Comparison of ENCODE assay signal across 8 cellular contexts in genomic region chr2:63698825-63699548, GRCh38.
DNase-seq lines count a peak whose midpoint lies in the region; ATAC-seq and TF ChIP-seq lines count a peak whose summit lies in the region.

No MANE protein-coding gene starts in this region.

- H3K4me2 ChIP-seq in mesendoderm (ENCODE audit: low read length): no peak overlapping the region

- WGBS in mesendoderm (ENCODE audit: extremely low coverage, insufficient coverage, low lambda C conversion rate): no CpG with 5 or more reads among the region's 6 CpGs

- no peaks in the 10 kb centered on the region for H3K9me3 ChIP-seq in CD4-positive, CD25-positive, alpha-beta regulatory T cell (ENCODE audit: control insufficient read depth in 2 of 2, low read length in 2 of 2)
- H3K9me3 ChIP-seq in vagina: no peaks in the 10 kb centered on the region

- no peak overlapping the region for H3K23ac ChIP-seq in mesendoderm (ENCODE audit: low read length)

- H3K4me1 Mint-ChIP-seq in CD4-positive, CD25-positive, alpha-beta regulatory T cell: peaks cover 0 to 5% (median 0%) of the 10 kb centered on the region in 4 donors
- H3K4me1 Mint-ChIP-seq in endothelial cell (ENCODE audit: unreplicated experiment): peaks cover 6% of the 10 kb centered on the region

- no peaks in the 10 kb centered on the region for H3K4me1 ChIP-seq in CD4-positive, CD25-positive, alpha-beta regulatory T cell (ENCODE audit: control insufficient read depth, insufficient read depth, low read length, poor library complexity, severe bottlenecking)
- H3K4me1 ChIP-seq in mesendoderm (ENCODE audit: control insufficient read depth, low read depth, low read length) (peaks cover 2% of the 10 kb centered on the region), vagina (peaks cover 9% of the 10 kb centered on the region)

- H3K56ac ChIP-seq in mesendoderm (ENCODE audit: low read length): peak overlapping the region; percentile 38

- H3K27me3 ChIP-seq in CD4-positive, CD25-positive, alpha-beta regulatory T cell (ENCODE audit: control insufficient read depth, insufficient read depth, low read length): no peaks in the 10 kb centered on the region
- H3K27me3 ChIP-seq in mesendoderm (ENCODE audit: insufficient read depth, low read length, poor library complexity) (no peaks in the 10 kb centered on the region), vagina (no peaks in the 10 kb centered on the region)

- H3K9me3 Mint-ChIP-seq in CD4-positive, CD25-positive, alpha-beta regulatory T cell: peaks cover 0 to 3% (median 0%) of the 10 kb centered on the region in 7 donors
- H3K9me3 Mint-ChIP-seq in endothelial cell (ENCODE audit: unreplicated experiment): no peaks in the 10 kb centered on the region

- no peak overlapping the region for H2BK15ac ChIP-seq in mesendoderm (replicated peaks; ENCODE audit: low read depth)

- H4K8ac ChIP-seq in mesendoderm (ENCODE audit: low read depth, low read length): no peak overlapping the region

- no peaks in the 10 kb centered on the region for H3K27me3 Mint-ChIP-seq in CD4-positive, CD25-positive, alpha-beta regulatory T cell
- no peaks in the 10 kb centered on the region for H3K27me3 Mint-ChIP-seq in endothelial cell (ENCODE audit: unreplicated experiment)

- DNase-seq in CD4-positive, CD25-positive, alpha-beta regulatory T cell: peak in 2 of 3 donors; percentile 48 to 63
- DNase-seq in RPMI7951 (ENCODE audit: low read depth) (peak; percentile 95), endothelial cell (ENCODE audit: low spot score) (peak; percentile 6), mesendoderm (peak; percentile 96), vagina (ENCODE audit: extremely low spot score in 2 of 2) (peak in 1 of 2 donors; percentile 94), NCI-H128 (lab: John Stamatoyannopoulos, UW; ENCODE audit: unreplicated experiment) (no peak)

- H2BK5ac ChIP-seq in mesendoderm (ENCODE audit: low read length): no peak overlapping the region

- H3K4me3 Mint-ChIP-seq in CD4-positive, CD25-positive, alpha-beta regulatory T cell: no peak overlapping the region
- H3K4me3 Mint-ChIP-seq in endothelial cell (ENCODE audit: unreplicated experiment): no peak overlapping the region

- no peak overlapping the region for H3K18ac ChIP-seq in mesendoderm (ENCODE audit: low read length)

- H3K4me3 ChIP-seq in CD4-positive, CD25-positive, alpha-beta regulatory T cell (ENCODE audit: low read depth, low read length): no peak overlapping the region
- H3K4me3 ChIP-seq in GM12875 (ENCODE audit: low read depth, low read length) (no peak overlapping the region), mesendoderm (ENCODE audit: low read length) (no peak overlapping the region), vagina (no peak overlapping the region)

- H3K9ac ChIP-seq in mesendoderm (ENCODE audit: low read length): peak overlapping the region; percentile 5

- no peak overlapping the region for H2AK5ac ChIP-seq in mesendoderm (ENCODE audit: low read length)

- no peak overlapping the region for H3K4ac ChIP-seq in mesendoderm (ENCODE audit: low read depth, low read length)

- peak; percentile 60; the same call in 1 of the 2 replicates for TF ChIP-seq CTCF in GM12875 (IDR thresholded peaks at IDR 0.05; ENCODE audit: borderline replicate concordance, insufficient read depth, low read depth, low read length)
- TF ChIP-seq CTCF in endothelial cell (IDR thresholded peaks at IDR 0.05; ENCODE audit: unreplicated experiment): no peak
- peak in 2 of 3 experiments; percentile 16 to 33 for TF ChIP-seq CTCF in vagina (IDR thresholded peaks at IDR 0.05)

- peak overlapping the region in 1 of 3 donors; percentile 12 for H3K27ac Mint-ChIP-seq in CD4-positive, CD25-positive, alpha-beta regulatory T cell
- H3K27ac Mint-ChIP-seq in endothelial cell (ENCODE audit: unreplicated experiment): no peak overlapping the region

- no peak overlapping the region for H4K5ac ChIP-seq in mesendoderm (ENCODE audit: low read length)

- TF ChIP-seq POLR2A in vagina (IDR thresholded peaks at IDR 0.05): no peak

- H3K79me1 ChIP-seq in mesendoderm (ENCODE audit: low read length): no peaks in the 10 kb centered on the region

- no peak overlapping the region for H2BK120ac ChIP-seq in mesendoderm (ENCODE audit: low read depth, low read length)

- no peaks in the 10 kb centered on the region for H3K79me2 ChIP-seq in mesendoderm (ENCODE audit: control insufficient read depth, insufficient read depth, low read length)

- intact Hi-C loops in vagina (cut with DNase I): loop anchor here (5.0 kb wide), 1 partner anchor 163 kb away; no protein-coding TSS in a partner anchor

- no peak overlapping the region for H3K27ac ChIP-seq in CD4-positive, CD25-positive, alpha-beta regulatory T cell (ENCODE audit: insufficient read depth, low read length, poor library complexity, severe bottlenecking)
- H3K27ac ChIP-seq in mesendoderm (ENCODE audit: low read depth, low read length) (no peak overlapping the region), vagina (peak overlapping the region; percentile 36)

- H3K36me3 Mint-ChIP-seq in CD4-positive, CD25-positive, alpha-beta regulatory T cell: no peaks in the 10 kb centered on the region
- no peaks in the 10 kb centered on the region for H3K36me3 Mint-ChIP-seq in endothelial cell (ENCODE audit: low read depth, unreplicated experiment)

- peak; percentile 92 for ATAC-seq in CD4-positive, CD25-positive, alpha-beta regulatory T cell (ENCODE audit: low read depth in 2 of 2)
- ATAC-seq in HG03378 (IDR thresholded peaks at IDR 0.05; ENCODE audit: unreplicated experiment): peak; percentile 71

- H3K36me3 ChIP-seq in CD4-positive, CD25-positive, alpha-beta regulatory T cell (ENCODE audit: control insufficient read depth, insufficient read depth, low read length): no peaks in the 10 kb centered on the region
- H3K36me3 ChIP-seq in mesendoderm (ENCODE audit: control insufficient read depth, insufficient read depth, low read length): no peaks in the 10 kb centered on the region
- H3K36me3 ChIP-seq in vagina: no peaks in the 10 kb centered on the region
